ENCODE assay signal across 26 cellular contexts in the genomic region with DNA sequence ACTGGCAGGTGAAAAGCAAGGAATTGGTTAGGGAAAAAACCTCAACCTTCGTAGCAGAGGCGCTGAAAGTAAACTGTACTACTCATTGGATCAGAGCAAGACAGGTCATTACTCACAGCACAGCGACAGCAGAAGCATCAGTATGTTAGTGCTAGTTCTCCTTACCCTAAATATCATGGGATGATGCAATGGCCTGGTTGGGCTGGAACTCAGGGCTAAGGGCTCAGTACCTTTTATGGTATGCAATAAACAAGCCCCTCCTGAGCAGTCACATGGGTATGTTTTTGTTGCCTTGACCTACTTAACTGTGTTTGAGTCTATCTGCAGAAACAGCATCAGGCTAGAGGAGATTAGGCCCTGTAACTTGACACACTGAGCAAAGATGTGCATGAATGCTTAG.
DNase-seq lines count a peak whose midpoint lies in the region; ATAC-seq, FAIRE-seq and TF ChIP-seq lines count a peak whose summit lies in the region.
"Had no signal": no experiment of that assay in that cellular context is flagged by ENCODE, and none has a peak within 500 bp of the region (broad histone marks: within the 10 kb centered on the region; RNA-seq: fewer than 3 reads in every experiment).

No MANE protein-coding gene starts in this region.

- DNase-seq in GM23338 (ENCODE audit: low spot score): peak; percentile 67
- DNase-seq in OCI-M1 (lab: John Stamatoyannopoulos, UW): peak; percentile 88
- no peak for DNase-seq in NCI-H510A treated with DMSO at 0.1 percent for 48 hours (lab: John Stamatoyannopoulos, UW)
- DNase-seq in activated T-cell treated with anti-CD3 and anti-CD28 coated beads, Interleukin-2, amount 50 U/mL, for 24 hours: no peak
- no peak for DNase-seq in GM12891 (ENCODE audit: insufficient read length, low spot score)
- DNase-seq in cerebellar nuclear complex (lab: John Stamatoyannopoulos, UW): no peak
- DNase-seq: activated CD4-positive, alpha-beta T cell treated with anti-CD3 and anti-CD28 coated beads, Interleukin-2, amount 10 ng/mL, durations not matched to agents 7 days and 5 days; aorta; central memory CD4-positive, alpha-beta T cell; dorsolateral prefrontal cortex; heart right ventricle; Karpas-422; kidney; NCI-H1105 treated with DMSO at 0.1 percent for 48 hours; NCI-H2081; PC-3; SHP77; small intestine; stimulated activated CD4-positive, alpha-beta T cell treated with anti-CD3 and anti-CD28 coated beads, Interleukin-2, amount 100 ng/mL, for 48 hours; stimulated activated naive CD4-positive, alpha-beta T cell; T-cell had no signal

- no peaks in the 10 kb centered on the region for H3K79me2 ChIP-seq in GM23338 (replicated peaks; ENCODE audit: insufficient read depth)

- no peak overlapping the region for H3K4me2 ChIP-seq in GM23338

- no peaks in the 10 kb centered on the region for H3K27me3 ChIP-seq in GM23338 (ENCODE audit: insufficient read depth)
- no peaks in the 10 kb centered on the region for H3K27me3 ChIP-seq in HUES6 (ENCODE audit: control insufficient read depth, insufficient read depth, low read length)
- no peaks in the 10 kb centered on the region for H3K27me3 ChIP-seq in iPS-20b (ENCODE audit: insufficient read depth, low read length)
- H3K27me3 ChIP-seq: dorsolateral prefrontal cortex, heart right ventricle had no signal

- no peaks in the 10 kb centered on the region for H3K27me3 Mint-ChIP-seq in GM23338 (ENCODE audit: insufficient read depth, low read depth, poor library complexity)
- H3K27me3 Mint-ChIP-seq in activated T-cell treated with anti-CD3 and anti-CD28 coated beads, Interleukin-2, amount 50 U/mL, for 24 hours: no peaks in the 10 kb centered on the region
- H3K27me3 Mint-ChIP-seq: activated CD4-positive, alpha-beta T cell treated with anti-CD3 and anti-CD28 coated beads, Interleukin-2, amount 10 ng/mL, durations not matched to agents 7 days and 5 days; T-cell had no signal

- FAIRE-seq in GM12891 (lab: Jason Lieb, UNC): no peak
- FAIRE-seq: small intestine had no signal

- H3K4me3 ChIP-seq in GM23338: no peak overlapping the region
- H3K4me3 ChIP-seq in HUES6 (ENCODE audit: low read depth, low read length): no peak overlapping the region
- no peak overlapping the region for H3K4me3 ChIP-seq in iPS-20b (ENCODE audit: low read length)
- H3K4me3 ChIP-seq: dorsolateral prefrontal cortex, heart right ventricle, lung had no signal

- no peak for TF ChIP-seq POLR2A in GM12891 (IDR thresholded peaks at IDR 0.05; ENCODE audit: low read depth, low read length)

- TF ChIP-seq CTCF in GM23338 (conservative IDR thresholded peaks at IDR 0.05; ENCODE audit: low read depth in 2 of 2): no peak

- no peaks in the 10 kb centered on the region for H4K20me1 ChIP-seq in GM23338 (replicated peaks; ENCODE audit: insufficient read depth)

- peak; percentile 93 for ATAC-seq in GM23338
- ATAC-seq: activated naive CD4-positive, alpha-beta T cell treated with anti-CD3 and anti-CD28 coated beads, Interleukin-2, amount 50 U/mL, for 72 hours; heart right ventricle; PC-3; T-cell had no signal

- no peaks in the 10 kb centered on the region for H3K9me2 ChIP-seq in GM23338 (ENCODE audit: insufficient read depth)

- peak overlapping the region; percentile 95 for H3K27ac Mint-ChIP-seq in GM23338
- no peak overlapping the region for H3K27ac Mint-ChIP-seq in activated T-cell treated with anti-CD3 and anti-CD28 coated beads, Interleukin-2, amount 50 U/mL, for 24 hours
- H3K27ac Mint-ChIP-seq: activated CD4-positive, alpha-beta T cell treated with anti-CD3 and anti-CD28 coated beads, Interleukin-2, amount 10 ng/mL, durations not matched to agents 7 days and 5 days; activated naive CD4-positive, alpha-beta T cell treated with anti-CD3 and anti-CD28 coated beads, Interleukin-2, amount 50 U/mL, for 72 hours; T-cell had no signal

- H3F3A ChIP-seq in GM23338 (replicated peaks; ENCODE audit: low read depth): no peaks in the 10 kb centered on the region

- peak overlapping the region; percentile 36 for H3K4me3 Mint-ChIP-seq in GM23338
- H3K4me3 Mint-ChIP-seq in activated T-cell treated with anti-CD3 and anti-CD28 coated beads, Interleukin-2, amount 50 U/mL, for 24 hours: no peak overlapping the region
- H3K4me3 Mint-ChIP-seq: activated CD4-positive, alpha-beta T cell treated with anti-CD3 and anti-CD28 coated beads, Interleukin-2, amount 10 ng/mL, durations not matched to agents 7 days and 5 days; T-cell had no signal

- H3K36me3 ChIP-seq in GM23338 (ENCODE audit: insufficient read depth): no peaks in the 10 kb centered on the region
- no peaks in the 10 kb centered on the region for H3K36me3 ChIP-seq in HUES6 (ENCODE audit: control insufficient read depth, insufficient read depth, low read length)
- H3K36me3 ChIP-seq in iPS-20b (ENCODE audit: insufficient read depth, low read depth, low read length): no peaks in the 10 kb centered on the region
- H3K36me3 ChIP-seq: heart right ventricle had no signal

- peaks cover 2% of the 10 kb centered on the region; the same call in 1 of the 2 replicates for H3K9me3 ChIP-seq in HUES6 (ENCODE audit: control insufficient read depth, insufficient read depth, low read depth, low read length)
- H3K9me3 ChIP-seq in iPS-20b (ENCODE audit: insufficient read depth, low read depth, low read length): no peaks in the 10 kb centered on the region

- no peak overlapping the region for H3K9ac ChIP-seq in HUES6 (ENCODE audit: low read length)
- H3K9ac ChIP-seq in iPS-20b (ENCODE audit: low read depth, low read length): peak overlapping the region; percentile 68; the same call in 1 of the 2 replicates

- H3K36me3 Mint-ChIP-seq in GM23338 (ENCODE audit: low read depth): peaks cover 6% of the 10 kb centered on the region; the same call in 2 of the 3 replicates
- H3K36me3 Mint-ChIP-seq in activated T-cell treated with anti-CD3 and anti-CD28 coated beads, Interleukin-2, amount 50 U/mL, for 24 hours (ENCODE audit: low read depth): no peaks in the 10 kb centered on the region
- H3K36me3 Mint-ChIP-seq: activated naive CD4-positive, alpha-beta T cell treated with anti-CD3 and anti-CD28 coated beads, Interleukin-2, amount 50 U/mL, for 72 hours; T-cell had no signal

- peaks cover 9% of the 10 kb centered on the region; the same call in 2 of the 3 replicates for H3K9me3 Mint-ChIP-seq in GM23338
- peaks cover 5% of the 10 kb centered on the region for H3K9me3 Mint-ChIP-seq in activated T-cell treated with anti-CD3 and anti-CD28 coated beads, Interleukin-2, amount 50 U/mL, for 24 hours

- H3K4me1 ChIP-seq in GM23338 (ENCODE audit: insufficient read depth): peaks cover 22% of the 10 kb centered on the region
- peaks cover 18% of the 10 kb centered on the region for H3K4me1 ChIP-seq in HUES6 (ENCODE audit: control insufficient read depth, insufficient read depth, low read length)
- H3K4me1 ChIP-seq in iPS-20b (ENCODE audit: insufficient read depth, low read length): peaks cover 23% of the 10 kb centered on the region; the same call in 1 of the 2 replicates
- H3K4me1 ChIP-seq: heart right ventricle had no signal

- no peak overlapping the region for H2AFZ ChIP-seq in GM23338

- H3K27ac ChIP-seq in GM23338 (ENCODE audit: low read depth) (no peak overlapping the region), HUES6 (ENCODE audit: low read depth, low read length) (0 out of 2 replicates have a peak overlapping the region, but pooled peaks have one; percentile 10), iPS-20b (ENCODE audit: low read length) (peak overlapping the region; percentile 18)
- H3K27ac ChIP-seq: C4-2B, dorsolateral prefrontal cortex, heart right ventricle had no signal

- H3K4me1 Mint-ChIP-seq in GM23338: peaks cover 34% of the 10 kb centered on the region
- H3K4me1 Mint-ChIP-seq in activated T-cell treated with anti-CD3 and anti-CD28 coated beads, Interleukin-2, amount 50 U/mL, for 24 hours (ENCODE audit: low read depth): no peaks in the 10 kb centered on the region
- H3K4me1 Mint-ChIP-seq: activated CD4-positive, alpha-beta T cell treated with anti-CD3 and anti-CD28 coated beads, Interleukin-2, amount 10 ng/mL, durations not matched to agents 7 days and 5 days; T-cell had no signal

TF ChIP-seq in GM12891, 5 proteins besides CTCF, POLR2A, EP300 and RAD21:
- TF ChIP-seq TAF1 (IDR thresholded peaks at IDR 0.05; ENCODE audit: low read depth, low read length) (no peak), POLR2AphosphoS5 (IDR thresholded peaks at IDR 0.05; ENCODE audit: low read depth, low read length) (no peak), SPI1 (IDR thresholded peaks at IDR 0.05; ENCODE audit: low read depth, low read length) (no peak), POU2F2 (IDR thresholded peaks at IDR 0.05; ENCODE audit: low read depth, low read length) (no peak), PAX5 (IDR thresholded peaks at IDR 0.05; ENCODE audit: insufficient read depth, low read length, severe bottlenecking) (no peak)

Comparison
In these comparisons a context has a peak if more than half of its experiments do, and no peak if none do; other contexts are left out.
1. DNase-seq: peak in GM23338 (single experiment) and OCI-M1 (single experiment); none in NCI-H510A treated with DMSO at 0.1 percent for 48 hours (single experiment), activated T-cell treated with anti-CD3 and anti-CD28 coated beads, Interleukin-2, amount 50 U/mL, for 24 hours (single experiment), GM12891 (single experiment) and cerebellar nuclear complex (0 of 2).